8 cellular contexts compared by ENCODE assay signal in genomic region chr12:11761869-11762567, GRCh38.
DNase-seq lines count a peak whose midpoint lies in the region; ATAC-seq and TF ChIP-seq lines count a peak whose summit lies in the region.

No MANE protein-coding gene starts in this region.

- no peak for TF ChIP-seq POLR2A in spleen (IDR thresholded peaks at IDR 0.05)

- H3K9me3 ChIP-seq in KOPT-K1 (ENCODE audit: insufficient read depth, low read length, poor library complexity, severe bottlenecking) (no peaks in the 10 kb centered on the region), spleen (no peaks in the 10 kb centered on the region)

- H3K27me3 ChIP-seq in spleen (replicated peaks in 1 of 7) = no peaks in the 10 kb centered on the region

- ATAC-seq in GM18870 (IDR thresholded peaks at IDR 0.05; ENCODE audit: unreplicated experiment) = peak; percentile 52
- ATAC-seq in GM21825 (IDR thresholded peaks at IDR 0.05; ENCODE audit: unreplicated experiment) = peak; percentile 43

- H3K27ac ChIP-seq in KOPT-K1 (ENCODE audit: low read depth, low read length, poor library complexity, severe bottlenecking) = peak overlapping the region; percentile 95
- H3K27ac ChIP-seq in spleen = peak overlapping the region; percentile 30 to 93 (median 67)

- intact Hi-C loops in spleen (cut with DNase I; ENCODE audit: low total_unique reads) = no loop called here

- peaks cover 49 to 91% (median 77%) of the 10 kb centered on the region in 6 donors for H3K4me1 ChIP-seq in spleen

- H3K36me3 ChIP-seq in KOPT-K1 (ENCODE audit: insufficient read depth, low read length) (no peaks in the 10 kb centered on the region), spleen (peaks cover 0 to 9% (median under 1%) of the 10 kb centered on the region in 6 donors)

- H3K4me3 ChIP-seq in spleen = no peak overlapping the region

- DNase-seq in spleen (no peak), cerebellar nuclear complex (lab: John Stamatoyannopoulos, UW) (no peak), NCI-H345 treated with DMSO at 0.1 percent for 48 hours (lab: John Stamatoyannopoulos, UW; ENCODE audit: unreplicated experiment) (no peak), CD1c-positive myeloid dendritic cell (ENCODE audit: extremely low spot score) (no peak)
- DNase-seq in stimulated activated naive CD4-positive, alpha-beta T cell treated with Interleukin-2 at 50 U/mL for 16 hours (lab: John Stamatoyannopoulos, UW) = no peak

- TF ChIP-seq CTCF in spleen (IDR thresholded peaks at IDR 0.05 in 8 of 11, conservative IDR thresholded peaks at IDR 0.05 in 3 of 11) = no peak

- 54 to 68% (median 61%) methylated on average over 8 of the region's 8 CpGs for WGBS in spleen, 5 donors
